In the genomic region with DNA sequence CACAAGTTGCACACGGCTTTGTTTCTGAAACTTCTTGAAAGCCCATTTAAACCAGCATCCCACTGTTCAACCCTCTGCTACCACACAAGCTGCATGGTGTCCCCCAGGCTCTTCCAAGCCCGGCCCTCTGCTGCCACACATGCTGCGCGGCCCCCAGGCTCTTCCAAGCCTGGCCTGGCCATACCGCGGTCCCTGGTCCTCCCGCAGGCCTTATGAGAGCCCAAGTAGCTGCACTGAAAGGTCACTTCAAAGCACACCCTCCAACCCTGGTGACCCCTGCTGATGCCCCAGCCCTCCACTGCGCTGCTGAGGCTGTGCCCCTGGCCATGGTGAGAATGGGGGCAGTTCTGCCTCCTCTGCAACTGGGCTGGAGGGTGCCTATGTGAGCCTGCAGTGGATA, we compare ENCODE assay signal across 1 cellular context.
TF ChIP-seq lines count a peak whose summit lies in the region.

No MANE protein-coding gene starts in this region.

TF ChIP-seq in WTC11, 78 proteins besides CTCF, POLR2A, EP300 and RAD21 (continued from another document):
- TF ChIP-seq, protein P1, sequence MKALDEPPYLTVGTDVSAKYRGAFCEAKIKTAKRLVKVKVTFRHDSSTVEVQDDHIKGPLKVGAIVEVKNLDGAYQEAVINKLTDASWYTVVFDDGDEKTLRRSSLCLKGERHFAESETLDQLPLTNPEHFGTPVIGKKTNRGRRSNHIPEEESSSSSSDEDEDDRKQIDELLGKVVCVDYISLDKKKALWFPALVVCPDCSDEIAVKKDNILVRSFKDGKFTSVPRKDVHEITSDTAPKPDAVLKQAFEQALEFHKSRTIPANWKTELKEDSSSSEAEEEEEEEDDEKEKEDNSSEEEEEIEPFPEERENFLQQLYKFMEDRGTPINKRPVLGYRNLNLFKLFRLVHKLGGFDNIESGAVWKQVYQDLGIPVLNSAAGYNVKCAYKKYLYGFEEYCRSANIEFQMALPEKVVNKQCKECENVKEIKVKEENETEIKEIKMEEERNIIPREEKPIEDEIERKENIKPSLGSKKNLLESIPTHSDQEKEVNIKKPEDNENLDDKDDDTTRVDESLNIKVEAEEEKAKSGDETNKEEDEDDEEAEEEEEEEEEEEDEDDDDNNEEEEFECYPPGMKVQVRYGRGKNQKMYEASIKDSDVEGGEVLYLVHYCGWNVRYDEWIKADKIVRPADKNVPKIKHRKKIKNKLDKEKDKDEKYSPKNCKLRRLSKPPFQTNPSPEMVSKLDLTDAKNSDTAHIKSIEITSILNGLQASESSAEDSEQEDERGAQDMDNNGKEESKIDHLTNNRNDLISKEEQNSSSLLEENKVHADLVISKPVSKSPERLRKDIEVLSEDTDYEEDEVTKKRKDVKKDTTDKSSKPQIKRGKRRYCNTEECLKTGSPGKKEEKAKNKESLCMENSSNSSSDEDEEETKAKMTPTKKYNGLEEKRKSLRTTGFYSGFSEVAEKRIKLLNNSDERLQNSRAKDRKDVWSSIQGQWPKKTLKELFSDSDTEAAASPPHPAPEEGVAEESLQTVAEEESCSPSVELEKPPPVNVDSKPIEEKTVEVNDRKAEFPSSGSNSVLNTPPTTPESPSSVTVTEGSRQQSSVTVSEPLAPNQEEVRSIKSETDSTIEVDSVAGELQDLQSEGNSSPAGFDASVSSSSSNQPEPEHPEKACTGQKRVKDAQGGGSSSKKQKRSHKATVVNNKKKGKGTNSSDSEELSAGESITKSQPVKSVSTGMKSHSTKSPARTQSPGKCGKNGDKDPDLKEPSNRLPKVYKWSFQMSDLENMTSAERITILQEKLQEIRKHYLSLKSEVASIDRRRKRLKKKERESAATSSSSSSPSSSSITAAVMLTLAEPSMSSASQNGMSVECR (CRISPR knock-in tag; IDR thresholded peaks at IDR 0.05; ENCODE audit: borderline replicate concordance) = no peak
- TF ChIP-seq ZNF416 (CRISPR knock-in tag; IDR thresholded peaks at IDR 0.05) (no peak), FOXK1 (CRISPR knock-in tag; IDR thresholded peaks at IDR 0.05) (no peak)
- TF ChIP-seq, protein P2, sequence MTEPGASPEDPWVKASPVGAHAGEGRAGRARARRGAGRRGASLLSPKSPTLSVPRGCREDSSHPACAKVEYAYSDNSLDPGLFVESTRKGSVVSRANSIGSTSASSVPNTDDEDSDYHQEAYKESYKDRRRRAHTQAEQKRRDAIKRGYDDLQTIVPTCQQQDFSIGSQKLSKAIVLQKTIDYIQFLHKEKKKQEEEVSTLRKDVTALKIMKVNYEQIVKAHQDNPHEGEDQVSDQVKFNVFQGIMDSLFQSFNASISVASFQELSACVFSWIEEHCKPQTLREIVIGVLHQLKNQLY (CRISPR knock-in tag; IDR thresholded peaks at IDR 0.05) = no peak
